In genomic region chr3:29644956-29645661, GRCh38 we compare ENCODE assay signal across 23 cellular contexts.
"Had no signal": no experiment of that assay in that cellular context is flagged by ENCODE, and none has a peak within 500 bp of the region (broad histone marks: within the 10 kb centered on the region; RNA-seq: fewer than 3 reads in every experiment).

No MANE protein-coding gene starts in this region.

- FAIRE-seq: endometrium had no signal

- H3K27ac Mint-ChIP-seq: activated CD4-positive, alpha-beta memory T cell treated with anti-CD3 and anti-CD28 coated beads for 36 hours; activated naive CD8-positive, alpha-beta T cell treated with anti-CD3 and anti-CD28 coated beads for 36 hours; activated T-helper 1 cell treated with anti-CD3 and anti-CD28 coated beads, Interleukin-12 subunit alpha, Interleukin-12 subunit beta, Interleukin-2, Interleukin-4 antibody, amounts not matched to agents 30 ng/mL and 10 ng/mL and 1 ng/mL, durations not matched to agents 14 hours and 24 hours and 36 hours; T-cell; WTC11 had no signal

- H3K4me3 ChIP-seq: body of pancreas, colonic mucosa, hepatocyte, lung, upper lobe of right lung had no signal

- H3K4me1 Mint-ChIP-seq: activated naive CD8-positive, alpha-beta T cell treated with anti-CD3 and anti-CD28 coated beads for 36 hours; T-cell had no signal

- H3K27me3 Mint-ChIP-seq: activated CD4-positive, alpha-beta memory T cell treated with anti-CD3 and anti-CD28 coated beads for 36 hours; T-cell had no signal

- H3K27me3 ChIP-seq: body of pancreas, colonic mucosa, hepatocyte, upper lobe of right lung had no signal

- H3K9me3 ChIP-seq: body of pancreas, colonic mucosa, upper lobe of right lung had no signal

- DNase-seq: activated CD4-positive, alpha-beta memory T cell treated with anti-CD3 and anti-CD28 coated beads for 36 hours; activated CD4-positive, alpha-beta T cell treated with anti-CD3 and anti-CD28 coated beads for 4 hours; activated naive CD8-positive, alpha-beta T cell treated with anti-CD3 and anti-CD28 coated beads for 36 hours; activated T-cell treated with anti-CD3 and anti-CD28 coated beads for 4 hours; body of pancreas; central memory CD4-positive, alpha-beta T cell; colonic mucosa; erythroblast; islet precursor cell; left colon; midbrain; retina; stimulated activated CD4-positive, alpha-beta T cell treated with anti-CD3 and anti-CD28 coated beads, Interleukin-12 subunit alpha, Interleukin-12 subunit beta, amount 100 ng/mL, for 4 hours; stimulated activated CD4-positive, alpha-beta T cell treated with anti-CD3 and anti-CD28 coated beads, Interleukin-1b, Interleukin-23, amount 100 ng/mL, for 48 hours; stimulated activated CD8-positive, alpha-beta memory T cell treated with anti-CD3 and anti-CD28 coated beads, Interleukin-4, amount 100 ng/mL, for 48 hours; stimulated activated naive CD4-positive, alpha-beta T cell; T-cell; upper lobe of right lung had no signal

- H3K9me3 Mint-ChIP-seq: activated CD4-positive, alpha-beta memory T cell treated with anti-CD3 and anti-CD28 coated beads for 36 hours; activated naive CD8-positive, alpha-beta T cell treated with anti-CD3 and anti-CD28 coated beads for 36 hours; activated T-helper 1 cell treated with anti-CD3 and anti-CD28 coated beads, Interleukin-12 subunit alpha, Interleukin-12 subunit beta, Interleukin-2, Interleukin-4 antibody, amounts not matched to agents 30 ng/mL and 10 ng/mL and 1 ng/mL, durations not matched to agents 14 hours and 24 hours and 36 hours; T-cell; WTC11 had no signal

- H3K36me3 ChIP-seq: colonic mucosa, upper lobe of right lung had no signal

- ATAC-seq: body of pancreas, left colon, T-cell, upper lobe of right lung, WTC11 had no signal

- H3K4me3 Mint-ChIP-seq: activated CD4-positive, alpha-beta memory T cell treated with anti-CD3 and anti-CD28 coated beads for 36 hours; activated naive CD8-positive, alpha-beta T cell treated with anti-CD3 and anti-CD28 coated beads for 36 hours; activated T-helper 1 cell treated with anti-CD3 and anti-CD28 coated beads, Interleukin-12 subunit alpha, Interleukin-12 subunit beta, Interleukin-2, Interleukin-4 antibody, amounts not matched to agents 30 ng/mL and 10 ng/mL and 1 ng/mL, durations not matched to agents 14 hours and 24 hours and 36 hours; T-cell; WTC11 had no signal

- H3K4me1 ChIP-seq: body of pancreas had no signal

- H3K27ac ChIP-seq: body of pancreas, colonic mucosa, hepatocyte, upper lobe of right lung had no signal

- H3K36me3 Mint-ChIP-seq: activated CD4-positive, alpha-beta memory T cell treated with anti-CD3 and anti-CD28 coated beads for 36 hours; activated naive CD8-positive, alpha-beta T cell treated with anti-CD3 and anti-CD28 coated beads for 36 hours; T-cell; WTC11 had no signal
